Comparison of ENCODE assay signal across 8 cellular contexts in the genomic region with DNA sequence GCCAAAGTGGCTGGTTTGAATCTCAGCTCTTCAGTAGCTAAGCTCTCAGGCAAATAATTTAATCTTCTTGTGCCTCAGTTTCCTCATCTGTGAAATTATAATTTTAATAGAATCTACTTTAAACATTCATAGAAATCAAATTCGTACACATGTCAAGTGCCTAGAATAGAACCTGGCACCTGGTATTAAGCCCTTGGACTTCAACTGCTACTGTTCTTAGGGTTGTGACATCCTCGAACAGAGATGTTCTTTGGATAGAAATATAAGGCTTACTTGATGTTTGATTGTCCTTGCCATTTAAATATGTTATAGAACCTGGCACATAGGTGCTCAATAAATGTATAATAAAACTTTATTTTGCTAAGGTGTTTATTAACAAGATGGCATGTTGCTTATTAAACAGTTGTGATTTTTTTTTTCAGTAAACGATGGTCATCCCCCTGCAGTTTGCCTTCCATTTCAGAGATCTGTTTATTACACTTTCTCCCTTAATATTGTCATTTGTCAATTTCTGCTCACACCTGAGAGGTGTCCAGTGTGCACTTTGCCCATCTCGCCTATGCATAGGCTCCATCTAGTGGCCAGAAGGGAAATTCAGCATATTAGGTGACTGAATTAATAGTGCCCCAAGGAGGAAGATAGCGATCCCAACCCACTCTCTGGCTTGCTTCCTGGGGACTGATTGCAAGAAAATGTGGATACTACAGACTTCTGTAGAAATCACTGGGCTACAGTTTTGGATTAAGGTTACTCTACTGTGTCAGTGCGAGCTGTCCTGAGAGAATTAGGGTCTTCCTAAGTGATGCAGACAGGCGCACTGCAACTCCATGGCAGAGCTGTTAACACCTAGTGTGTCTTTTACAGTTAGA.
DNase-seq lines count a peak whose midpoint lies in the region; ATAC-seq lines count a peak whose summit lies in the region.

No MANE protein-coding gene starts in this region.

- ATAC-seq in GM19035 (IDR thresholded peaks at IDR 0.05; ENCODE audit: unreplicated experiment) = peak; percentile 95
- peak; percentile 88 for ATAC-seq in HG03103 (IDR thresholded peaks at IDR 0.05; ENCODE audit: low read depth, unreplicated experiment)

- DNase-seq in DMS 273 (lab: John Stamatoyannopoulos, UW; ENCODE audit: unreplicated experiment) (peak; percentile 64), DMS 273 treated with DMSO at 0.1 percent for 48 hours (lab: John Stamatoyannopoulos, UW) (no peak), NCI-H748 (lab: John Stamatoyannopoulos, UW; ENCODE audit: unreplicated experiment) (peak; percentile 57), astrocyte of the hippocampus (ENCODE audit: low read depth, low spot score) (peak; percentile 71), iris pigment epithelial cell (ENCODE audit: low read depth) (peak; percentile 61), stromal cell of bone marrow (ENCODE audit: low read depth) (peak; percentile 43)
